ENCODE assay signal across 33 cellular contexts in genomic region chr20:46315311-46315710, GRCh38. TPM values are rescaled to one million over a fixed set of nuclear protein-coding genes. Genes with fewer than 3 reads are reported as not detected.
"Had no signal": no experiment of that assay in that cellular context is flagged by ENCODE, and none has a peak within 500 bp of the region (broad histone marks: within the 10 kb centered on the region; RNA-seq: fewer than 3 reads in every experiment).

No MANE protein-coding gene starts in this region.

- H3K4me2 ChIP-seq: smooth muscle cell had no signal

- H2AFZ ChIP-seq: parathyroid adenoma had no signal

- H3K36me3 ChIP-seq: neutrophil, ovary, spleen, suprapubic skin, tibial artery, transverse colon, upper lobe of right lung, vagina had no signal

- H3K27ac ChIP-seq: neutrophil, ovary, parathyroid adenoma, psoas muscle, spleen, suprapubic skin, testis, tibial artery, transverse colon, upper lobe of right lung, vagina had no signal

- H3K4me3 ChIP-seq: ovary, psoas muscle, skin epidermis, smooth muscle cell, spleen, suprapubic skin, testis, tibial artery, transverse colon, upper lobe of right lung, vagina had no signal

- H3K9ac ChIP-seq: parathyroid adenoma had no signal

- DNase-seq: naive thymus-derived CD8-positive, alpha-beta T cell; nephron progenitor cell; nucleus accumbens; ovary; psoas muscle; spleen; stimulated activated CD4-positive, alpha-beta T cell treated with anti-CD3 and anti-CD28 coated beads, Interleukin-12 subunit alpha, Interleukin-12 subunit beta, amount 100 ng/mL, for 4 hours; stimulated activated CD4-positive, alpha-beta T cell treated with anti-CD3 and anti-CD28 coated beads, Interleukin-1b, Interleukin-23, amount 100 ng/mL, for 48 hours; stimulated activated CD4-positive, alpha-beta T cell treated with anti-CD3 and anti-CD28 coated beads, Interleukin-4, amount 100 ng/mL, for 1 hour; stimulated activated CD4-positive, alpha-beta T cell treated with anti-CD3 and anti-CD28 coated beads, Interleukin-4, amount 100 ng/mL, for 4 hours; stimulated activated CD8-positive, alpha-beta memory T cell treated with anti-CD3 and anti-CD28 coated beads, Interleukin-4, amount 100 ng/mL, for 48 hours; stimulated activated naive CD4-positive, alpha-beta T cell; stimulated activated naive CD8-positive, alpha-beta T cell treated with anti-CD3 and anti-CD28 coated beads, Interleukin-15, amount 100 ng/mL, for 72 hours; stimulated activated naive CD8-positive, alpha-beta T cell treated with anti-CD3 and anti-CD28 coated beads, Interleukin-15, Interleukin-2, amounts not matched to agents 100 U/mL and 50 U/mL, for 24 hours; substantia nigra; testis; tibial artery; transverse colon; upper lobe of right lung had no signal

- ATAC-seq: naive thymus-derived CD8-positive, alpha-beta T cell; natural killer cell treated with Interleukin-12 subunit alpha and Interleukin-12 subunit beta and Interleukin-15 and Interleukin-18, amount 100 ng/mL, for 72 hours; psoas muscle; right cardiac atrium; sciatic nerve; stimulated activated memory B cell treated with anti-CD40 and anti-IgM and Interleukin-4, amounts not matched to agents 10 μg/mL and 1 μg/mL and 100 μg/mL, for 72 hours; stimulated activated naive CD8-positive, alpha-beta T cell treated with anti-CD3 and anti-CD28 coated beads, Interleukin-15, amount 100 ng/mL, for 72 hours; stimulated activated naive CD8-positive, alpha-beta T cell treated with anti-CD3 and anti-CD28 coated beads, Interleukin-15, Interleukin-2, amounts not matched to agents 100 U/mL and 50 U/mL, for 24 hours; upper lobe of right lung had no signal

- H3K27ac Mint-ChIP-seq: natural killer cell treated with Interleukin-12 subunit alpha and Interleukin-12 subunit beta and Interleukin-15 and Interleukin-18, amount 100 ng/mL, for 72 hours; nephron progenitor cell; progenitor cell of endocrine pancreas; stimulated activated memory B cell treated with anti-CD40 and anti-IgM and Interleukin-4, amounts not matched to agents 10 μg/mL and 1 μg/mL and 100 μg/mL, for 72 hours; stimulated activated naive CD8-positive, alpha-beta T cell treated with anti-CD3 and anti-CD28 coated beads, Interleukin-15, amount 100 ng/mL, for 72 hours; type B pancreatic cell had no signal

- H3K79me2 ChIP-seq: parathyroid adenoma had no signal

- H3K4me1 ChIP-seq: parathyroid adenoma had no signal

- H3K4me3 Mint-ChIP-seq: naive thymus-derived CD8-positive, alpha-beta T cell; natural killer cell treated with Interleukin-12 subunit alpha and Interleukin-12 subunit beta and Interleukin-15 and Interleukin-18, amount 100 ng/mL, for 72 hours; nephron progenitor cell; neural crest cell; stimulated activated memory B cell treated with anti-CD40 and anti-IgM and Interleukin-4, amounts not matched to agents 10 μg/mL and 1 μg/mL and 100 μg/mL, for 72 hours; stimulated activated naive CD8-positive, alpha-beta T cell treated with anti-CD3 and anti-CD28 coated beads, Interleukin-15, amount 100 ng/mL, for 72 hours; type B pancreatic cell had no signal

- H3K36me3 Mint-ChIP-seq: natural killer cell treated with Interleukin-12 subunit alpha and Interleukin-12 subunit beta and Interleukin-15 and Interleukin-18, amount 100 ng/mL, for 72 hours; stimulated activated memory B cell treated with anti-CD40 and anti-IgM and Interleukin-4, amounts not matched to agents 10 μg/mL and 1 μg/mL and 100 μg/mL, for 72 hours had no signal

- H3K9me3 ChIP-seq: neutrophil, ovary, psoas muscle, spleen, suprapubic skin, testis, tibial artery, transverse colon, upper lobe of right lung, vagina had no signal

- H3K9me3 Mint-ChIP-seq: naive thymus-derived CD8-positive, alpha-beta T cell; natural killer cell treated with Interleukin-12 subunit alpha and Interleukin-12 subunit beta and Interleukin-15 and Interleukin-18, amount 100 ng/mL, for 72 hours; nephron progenitor cell; neural crest cell; stimulated activated memory B cell treated with anti-CD40 and anti-IgM and Interleukin-4, amounts not matched to agents 10 μg/mL and 1 μg/mL and 100 μg/mL, for 72 hours; stimulated activated naive CD8-positive, alpha-beta T cell treated with anti-CD3 and anti-CD28 coated beads, Interleukin-15, amount 100 ng/mL, for 72 hours; type B pancreatic cell had no signal

- H3K27me3 ChIP-seq: ovary, testis had no signal

RNA-seq across cellular contexts. Expression of gene CDH22, which starts 7.0 kb away (rescaled TPM):
- total RNA-seq: naive thymus-derived CD8-positive, alpha-beta T cell; natural killer cell treated with Interleukin-12 subunit alpha and Interleukin-12 subunit beta and Interleukin-15 and Interleukin-18, amount 100 ng/mL, for 72 hours; renal cortical epithelial cell; smooth muscle cell; spleen; transverse colon had no signal
- polyA plus RNA-seq: naive thymus-derived CD8-positive, alpha-beta T cell; smooth muscle cell; spleen had no signal
